17 cellular contexts compared by ENCODE assay signal in genomic region chr11:65792456-65792855, GRCh38. TPM values are rescaled to one million over a fixed set of nuclear protein-coding genes. Genes with fewer than 3 reads are reported as not detected.
DNase-seq lines count a peak whose midpoint lies in the region; ATAC-seq lines count a peak whose summit lies in the region.
"Had no signal": no experiment of that assay in that cellular context is flagged by ENCODE, and none has a peak within 500 bp of the region (broad histone marks: within the 10 kb centered on the region; RNA-seq: fewer than 3 reads in every experiment).

No MANE protein-coding gene starts in this region.

- H3K4me3 Mint-ChIP-seq in activated naive CD8-positive, alpha-beta T cell treated with anti-CD3 and anti-CD28 coated beads, Interleukin-2, amount 10 ng/mL, durations not matched to agents 7 days and 5 days, result no peak overlapping the region
- H3K4me3 Mint-ChIP-seq: neural progenitor cell had no signal

- peaks cover 23 to 65% (median 33%) of the 10 kb centered on the region in 11 experiments for H3K27me3 ChIP-seq in BLaER1 treated with 17β-estradiol and CSF1 and Interleukin-3, amounts not matched to agents 10 nM and 100 nM
- H3K27me3 ChIP-seq in H7 (ENCODE audit: control insufficient read depth, insufficient read depth, low read length) (peaks cover 11% of the 10 kb centered on the region), mucosa of rectum (ENCODE audit: control insufficient read depth in 2 of 2, insufficient read depth in 2 of 2, low read length in 2 of 2) (peaks cover 4 to 8% of the 10 kb centered on the region in 2 donors)

- no peaks in the 10 kb centered on the region for H3K9me3 Mint-ChIP-seq in activated naive CD8-positive, alpha-beta T cell treated with anti-CD3 and anti-CD28 coated beads, Interleukin-2, amount 10 ng/mL, durations not matched to agents 7 days and 5 days
- H3K9me3 Mint-ChIP-seq: neural progenitor cell had no signal

- no peaks in the 10 kb centered on the region for H3K36me3 ChIP-seq in BLaER1 treated with 17β-estradiol and CSF1 and Interleukin-3, amounts not matched to agents 10 nM and 100 nM
- H3K36me3 ChIP-seq in H7 (replicated peaks; ENCODE audit: control insufficient read depth, insufficient read depth, low read length), result no peaks in the 10 kb centered on the region; the same call in 1 of the 2 replicates
- H3K36me3 ChIP-seq in mucosa of rectum (ENCODE audit: control insufficient read depth in 2 of 2, insufficient read depth in 2 of 2, low read length in 2 of 2), result peaks cover 24 to 28% of the 10 kb centered on the region in 2 donors
- H3K36me3 ChIP-seq: cardiac muscle cell, heart left ventricle, MG63, neural progenitor cell, right atrium auricular region had no signal

- no peak overlapping the region for H3K9ac ChIP-seq in BLaER1 treated with 17β-estradiol and CSF1 and Interleukin-3, amounts not matched to agents 10 nM and 100 nM
- H3K9ac ChIP-seq in mucosa of rectum (ENCODE audit: low read depth in 1 of 2, low read length in 2 of 2), result peak overlapping the region in 1 of 2 donors; percentile 69
- H3K9ac ChIP-seq: neural progenitor cell had no signal

- peaks cover 0 to 23% (median 10%) of the 10 kb centered on the region in 11 experiments; a peak in 11 of 22 replicates for H4K20me1 ChIP-seq in BLaER1 treated with 17β-estradiol and CSF1 and Interleukin-3, amounts not matched to agents 10 nM and 100 nM

- H3K4me3 ChIP-seq in BLaER1 treated with 17β-estradiol and CSF1 and Interleukin-3, amounts not matched to agents 10 nM and 100 nM, result no peak overlapping the region
- no peak overlapping the region for H3K4me3 ChIP-seq in H7 (ENCODE audit: insufficient read depth, low read depth, low read length)
- H3K4me3 ChIP-seq in mucosa of rectum (ENCODE audit: low read length in 2 of 2), result peak overlapping the region in 1 of 2 donors; percentile 41
- H3K4me3 ChIP-seq: cardiac muscle cell, heart left ventricle, MG63, neural progenitor cell, right atrium auricular region had no signal

- no peaks in the 10 kb centered on the region for H3K9me3 ChIP-seq in BLaER1 treated with 17β-estradiol and CSF1 and Interleukin-3, amounts not matched to agents 10 nM and 100 nM (replicated peaks in 1 of 11)
- H3K9me3 ChIP-seq in mucosa of rectum (ENCODE audit: control insufficient read depth in 2 of 2, low read length in 2 of 2), result no peaks in the 10 kb centered on the region
- H3K9me3 ChIP-seq: heart left ventricle, MG63, right atrium auricular region had no signal

- no peak overlapping the region for H3K27ac ChIP-seq in BLaER1 treated with 17β-estradiol and CSF1 and Interleukin-3, amounts not matched to agents 10 nM and 100 nM
- peak overlapping the region; percentile 87 to 93 for H3K27ac ChIP-seq in mucosa of rectum (ENCODE audit: low read depth in 2 of 2, low read length in 2 of 2)
- H3K27ac ChIP-seq: cardiac muscle cell, neural progenitor cell, right atrium auricular region had no signal

- DNase-seq in H7 (peak; percentile 49), NCI-H146 (lab: John Stamatoyannopoulos, UW) (no peak), NCI-H524 treated with DMSO at 0.1 percent for 48 hours (lab: John Stamatoyannopoulos, UW) (no peak)
- DNase-seq in activated naive CD8-positive, alpha-beta T cell treated with anti-CD3 and anti-CD28 coated beads, Interleukin-2, amount 10 ng/mL, durations not matched to agents 7 days and 5 days, result no peak
- DNase-seq: DMS 273 treated with DMSO at 0.1 percent for 48 hours, mesendoderm, MG63, NCI-H748 treated with DMSO at 0.1 percent for 48 hours, SW 1271 had no signal

- H3K36me3 Mint-ChIP-seq in activated naive CD8-positive, alpha-beta T cell treated with anti-CD3 and anti-CD28 coated beads, Interleukin-2, amount 10 ng/mL, durations not matched to agents 7 days and 5 days, result peaks cover 1% of the 10 kb centered on the region
- H3K36me3 Mint-ChIP-seq: neural progenitor cell had no signal

- POLR2A ChIA-PET in activated naive CD8-positive, alpha-beta T cell treated with anti-CD3 and anti-CD28 coated beads, Interleukin-2, amount 10 ng/mL, durations not matched to agents 7 days and 5 days (lab: Charles Lee), result interaction anchor here (1.0 to 3.2 kb wide), 3 partner anchors 12 to 98 kb away, joined by 4 to 15 read pairs (median 7); partner anchors contain the start of genes AP5B1 and CCDC85B

- H3K4me2 ChIP-seq in BLaER1 treated with 17β-estradiol and CSF1 and Interleukin-3, amounts not matched to agents 10 nM and 100 nM, result peak overlapping the region in 10 of 11 experiments; percentile 75 to 93 (median 82); a peak in 19 of 22 replicates
- H3K4me2 ChIP-seq: neural progenitor cell had no signal

- peaks cover 22% of the 10 kb centered on the region for H3K4me1 Mint-ChIP-seq in activated naive CD8-positive, alpha-beta T cell treated with anti-CD3 and anti-CD28 coated beads, Interleukin-2, amount 10 ng/mL, durations not matched to agents 7 days and 5 days

- H3K27me3 Mint-ChIP-seq in activated naive CD8-positive, alpha-beta T cell treated with anti-CD3 and anti-CD28 coated beads, Interleukin-2, amount 10 ng/mL, durations not matched to agents 7 days and 5 days, result peaks cover 24% of the 10 kb centered on the region

- H3K4me1 ChIP-seq in BLaER1 treated with 17β-estradiol and CSF1 and Interleukin-3, amounts not matched to agents 10 nM and 100 nM, result peaks cover 28 to 52% (median 47%) of the 10 kb centered on the region in 10 experiments
- H3K4me1 ChIP-seq in mucosa of rectum (ENCODE audit: control insufficient read depth in 2 of 2, insufficient read depth in 2 of 2, low read length in 2 of 2), result peaks cover 42 to 60% of the 10 kb centered on the region in 2 donors

- ATAC-seq in activated naive CD8-positive, alpha-beta T cell treated with anti-CD3 and anti-CD28 coated beads, Interleukin-2, amount 10 ng/mL, durations not matched to agents 7 days and 5 days (ENCODE audit: low read depth), result no peak
- ATAC-seq in GM18519 (IDR thresholded peaks at IDR 0.05; ENCODE audit: low FRiP score, unreplicated experiment), result no peak

- H3K27ac Mint-ChIP-seq in activated naive CD8-positive, alpha-beta T cell treated with anti-CD3 and anti-CD28 coated beads, Interleukin-2, amount 10 ng/mL, durations not matched to agents 7 days and 5 days, result peak overlapping the region; percentile 78
- H3K27ac Mint-ChIP-seq: neural progenitor cell had no signal

RNA-seq across cellular contexts. Expression of gene OVOL1, which starts 5.6 kb away (rescaled TPM):
- 1.2 and 1.4 TPM in 2 replicates for total RNA-seq in H7 (2014; rRNA removed; shearing (Covaris generic))
- under 1 TPM; 0.14 to 0.17 TPM for total RNA-seq in activated naive CD8-positive, alpha-beta T cell treated with anti-CD3 and anti-CD28 coated beads, Interleukin-2, amount 10 ng/mL, durations not matched to agents 7 days and 5 days
- total RNA-seq: fibroblast of lung, heart left ventricle, right atrium auricular region had no signal

RNA-seq across cellular contexts. Expression of gene AP5B1, which starts 11.7 kb away (rescaled TPM):
- 6.7 and 7.8 TPM in 2 replicates for total RNA-seq in H7 (2014; rRNA removed; shearing (Covaris generic))
- 10 to 100 TPM; 27.9 to 29.0 TPM for total RNA-seq in activated naive CD8-positive, alpha-beta T cell treated with anti-CD3 and anti-CD28 coated beads, Interleukin-2, amount 10 ng/mL, durations not matched to agents 7 days and 5 days

RNA-seq across cellular contexts. Expression of gene SNX32, which starts 41.3 kb away (rescaled TPM):
- total RNA-seq in H7 (2014; rRNA removed; shearing (Covaris generic)), result 0.26 and 0.80 TPM in 2 replicates
- 1 to 10 TPM; 2.6 to 3.6 TPM for total RNA-seq in activated naive CD8-positive, alpha-beta T cell treated with anti-CD3 and anti-CD28 coated beads, Interleukin-2, amount 10 ng/mL, durations not matched to agents 7 days and 5 days

Comparison
In these comparisons a context has a peak if more than half of its experiments do, and no peak if none do; other contexts are left out.
1. H3K27ac ChIP-seq: peak in mucosa of rectum (2 of 2); none in BLaER1 treated with 17β-estradiol and CSF1 and Interleukin-3, amounts not matched to agents 10 nM and 100 nM (0 of 11).